ENCODE assay signal across 9 cellular contexts in the genomic region with DNA sequence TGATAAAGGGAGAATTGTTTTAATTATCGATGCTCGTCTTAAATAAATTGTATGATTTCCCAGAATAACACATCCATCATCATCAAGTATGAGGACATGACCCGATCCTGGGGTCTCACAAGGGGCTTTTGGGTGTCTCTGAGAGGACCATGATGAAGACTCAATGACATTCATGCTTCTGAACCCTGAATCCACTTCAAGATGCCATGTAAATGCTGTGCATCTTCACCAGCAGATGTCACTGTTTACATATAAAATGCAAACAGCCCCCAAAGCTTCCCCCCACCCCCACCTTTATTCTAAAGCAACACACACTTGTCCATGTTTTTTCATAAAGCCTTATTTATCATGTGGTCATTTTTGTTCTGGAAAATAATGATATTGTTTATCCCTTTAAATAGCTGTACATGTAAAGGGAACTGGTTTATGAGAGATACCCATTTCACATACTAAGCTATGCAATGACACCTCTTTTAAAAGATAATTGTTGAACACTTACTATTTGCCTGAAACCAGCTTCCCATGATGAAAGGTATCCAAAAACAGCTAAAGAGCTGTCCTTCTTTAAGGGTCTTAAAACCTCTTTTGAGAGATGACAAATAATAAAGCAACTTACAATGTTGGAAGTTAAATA.
DNase-seq lines count a peak whose midpoint lies in the region; ATAC-seq, FAIRE-seq and TF ChIP-seq lines count a peak whose summit lies in the region.
"Had no signal": no experiment of that assay in that cellular context is flagged by ENCODE, and none has a peak within 500 bp of the region (broad histone marks: within the 10 kb centered on the region; RNA-seq: fewer than 3 reads in every experiment).

No MANE protein-coding gene starts in this region.

- peak; percentile 66 to 75; a peak in 4 of 5 replicates for TF ChIP-seq RAD21 in A549 (conservative IDR thresholded peaks at IDR 0.05 in 1 of 2, IDR thresholded peaks at IDR 0.05 in 1 of 2)

- H3K9me3 ChIP-seq in A549 (no peaks in the 10 kb centered on the region), Peyer's patch (no peaks in the 10 kb centered on the region), sigmoid colon (no peaks in the 10 kb centered on the region)

- DNase-seq in A549 (ENCODE audit: low read depth in 1 of 2, low spot score in 1 of 2) (peak; percentile 6 to 29), GDM1 (lab: John Stamatoyannopoulos, UW) (peak; percentile 7), Peyer's patch (no peak), fibroblast of the conjunctiva (ENCODE audit: low read depth) (peak; percentile 22), sigmoid colon (no peak), T1000 (lab: John Stamatoyannopoulos, UW) (no peak), T-cell (no peak)
- DNase-seq in stimulated activated naive CD8-positive, alpha-beta T cell treated with anti-CD3 and anti-CD28 coated beads, Interleukin-15, amount 100 ng/mL, for 72 hours = no peak

- peak; percentile 50 for TF ChIP-seq CTCF in A549 (IDR thresholded peaks at IDR 0.05)
- peak in 5 of 6 experiments; percentile 15 to 54 (median 34) for TF ChIP-seq CTCF in Peyer's patch (IDR thresholded peaks at IDR 0.05)
- TF ChIP-seq CTCF in sigmoid colon (IDR thresholded peaks at IDR 0.05) = peak; percentile 40 to 79 (median 58)

- H3K4me3 ChIP-seq in A549 (no peak overlapping the region), Peyer's patch (no peak overlapping the region), sigmoid colon (no peak overlapping the region)

- H3K27me3 Mint-ChIP-seq in T-cell = peaks cover 3 to 4% of the 10 kb centered on the region in 2 donors
- peaks cover 9% of the 10 kb centered on the region for H3K27me3 Mint-ChIP-seq in stimulated activated naive CD8-positive, alpha-beta T cell treated with anti-CD3 and anti-CD28 coated beads, Interleukin-15, amount 100 ng/mL, for 72 hours
- H3K27me3 Mint-ChIP-seq: dendritic cell treated with granulocyte-macrophage colony-stimulating factor and Interleukin-4, amounts not matched to agents 40 ng/mL and 50 ng/mL, for 4 days had no signal

- no peak overlapping the region for H3K4me3 Mint-ChIP-seq in T-cell
- H3K4me3 Mint-ChIP-seq in stimulated activated naive CD8-positive, alpha-beta T cell treated with anti-CD3 and anti-CD28 coated beads, Interleukin-15, amount 100 ng/mL, for 72 hours = no peak overlapping the region
- H3K4me3 Mint-ChIP-seq: dendritic cell treated with granulocyte-macrophage colony-stimulating factor and Interleukin-4, amounts not matched to agents 40 ng/mL and 50 ng/mL, for 4 days had no signal

- ATAC-seq in A549 = peak in 1 of 2 experiments; percentile 49; a peak in 1 of 6 replicates
- no peak for ATAC-seq in T-cell (replicated peaks in 1 of 4)
- ATAC-seq in stimulated activated naive CD8-positive, alpha-beta T cell treated with anti-CD3 and anti-CD28 coated beads, Interleukin-15, amount 100 ng/mL, for 72 hours = no peak

- H3K4me1 Mint-ChIP-seq in T-cell = no peaks in the 10 kb centered on the region
- H3K4me1 Mint-ChIP-seq in stimulated activated naive CD8-positive, alpha-beta T cell treated with anti-CD3 and anti-CD28 coated beads, Interleukin-15, amount 100 ng/mL, for 72 hours = no peaks in the 10 kb centered on the region

- no peaks in the 10 kb centered on the region for H3K36me3 Mint-ChIP-seq in T-cell

- no peaks in the 10 kb centered on the region for H3K27me3 ChIP-seq in Peyer's patch
- no peaks in the 10 kb centered on the region for H3K27me3 ChIP-seq in sigmoid colon

- TF ChIP-seq EP300 in A549 (IDR thresholded peaks at IDR 0.05) (no peak), sigmoid colon (IDR thresholded peaks at IDR 0.05) (no peak)

- H3K27ac ChIP-seq in A549 = no peak overlapping the region
- H3K27ac ChIP-seq in Peyer's patch = no peak overlapping the region
- H3K27ac ChIP-seq in sigmoid colon = no peak overlapping the region

- FAIRE-seq in A549 (lab: Jason Lieb, UNC) = no peak

- H3K4me1 ChIP-seq in A549 = no peaks in the 10 kb centered on the region
- H3K4me1 ChIP-seq in Peyer's patch = no peaks in the 10 kb centered on the region
- H3K4me1 ChIP-seq in sigmoid colon = no peaks in the 10 kb centered on the region

- 2% methylated on average over 3 of the region's 3 CpGs for WGBS in A549 (ENCODE audit: missing lambda C conversion rate)
- 61 to 68% methylated on average over 3 of the region's 3 CpGs for WGBS in sigmoid colon, 2 donors

- H3K36me3 ChIP-seq in Peyer's patch (no peaks in the 10 kb centered on the region), sigmoid colon (no peaks in the 10 kb centered on the region)

- no peak overlapping the region for H3K27ac Mint-ChIP-seq in T-cell
- H3K27ac Mint-ChIP-seq in stimulated activated naive CD8-positive, alpha-beta T cell treated with anti-CD3 and anti-CD28 coated beads, Interleukin-15, amount 100 ng/mL, for 72 hours = no peak overlapping the region
- H3K27ac Mint-ChIP-seq: dendritic cell treated with granulocyte-macrophage colony-stimulating factor and Interleukin-4, amounts not matched to agents 40 ng/mL and 50 ng/mL, for 4 days had no signal

- no peaks in the 10 kb centered on the region for H3K9me3 Mint-ChIP-seq in T-cell
- H3K9me3 Mint-ChIP-seq in stimulated activated naive CD8-positive, alpha-beta T cell treated with anti-CD3 and anti-CD28 coated beads, Interleukin-15, amount 100 ng/mL, for 72 hours = no peaks in the 10 kb centered on the region

- TF ChIP-seq POLR2A in A549 (IDR thresholded peaks at IDR 0.05; ENCODE audit: low read length) (no peak), Peyer's patch (IDR thresholded peaks at IDR 0.05) (no peak), sigmoid colon (IDR thresholded peaks at IDR 0.05) (no peak)

- intact Hi-C loops in sigmoid colon (cut with DNase I) = loop anchor here (2.0 to 10.0 kb wide), 3 partner anchors 184 to 1356 kb away; a partner anchor contains a TSS

- H3K4me2 ChIP-seq in A549 = no peak overlapping the region

- CTCF ChIA-PET in A549 (lab: Yijun Ruan, JAX) = interaction anchor here (0.6 to 4.2 kb wide), 19 partner anchors 12 to 1994 kb away, joined by 3 to 19 read pairs (median 3); no protein-coding TSS in a partner anchor
- CTCF ChIA-PET in T-cell (lab: Charles Lee) = interaction anchor here (0.6 to 1.2 kb wide), 12 partner anchors 35 to 1851 kb away, joined by 3 to 12 read pairs (median 4); no protein-coding TSS in a partner anchor

- POLR2A ChIA-PET in A549 (lab: Yijun Ruan, JAX) = no interaction called here
- POLR2A ChIA-PET in T-cell (lab: Charles Lee) = no interaction called here

TF ChIP-seq in A549, 52 proteins besides CTCF, POLR2A, EP300 and RAD21:
- peak; percentile 59 for TF ChIP-seq SMC3 (IDR thresholded peaks at IDR 0.05)
- TF ChIP-seq ZNF302 (CRISPR knock-in tag; IDR thresholded peaks at IDR 0.05) = no peak
- TF ChIP-seq, protein P1, sequence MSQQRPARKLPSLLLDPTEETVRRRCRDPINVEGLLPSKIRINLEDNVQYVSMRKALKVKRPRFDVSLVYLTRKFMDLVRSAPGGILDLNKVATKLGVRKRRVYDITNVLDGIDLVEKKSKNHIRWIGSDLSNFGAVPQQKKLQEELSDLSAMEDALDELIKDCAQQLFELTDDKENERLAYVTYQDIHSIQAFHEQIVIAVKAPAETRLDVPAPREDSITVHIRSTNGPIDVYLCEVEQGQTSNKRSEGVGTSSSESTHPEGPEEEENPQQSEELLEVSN (IDR thresholded peaks at IDR 0.05; ENCODE audit: borderline replicate concordance, low read depth) = no peak
- no peak for TF ChIP-seq RNF2 (IDR thresholded peaks at IDR 0.05; ENCODE audit: borderline replicate concordance, low read depth)
- no peak for TF ChIP-seq RFX5 (IDR thresholded peaks at IDR 0.05)
- TF ChIP-seq BHLHE40 (IDR thresholded peaks at IDR 0.05; ENCODE audit: low read depth, low read length) = no peak

Comparison
In these comparisons a context has a peak if more than half of its experiments do, and no peak if none do; other contexts are left out.
1. DNase-seq: peak in A549 (2 of 2), GDM1 (single experiment) and fibroblast of the conjunctiva (single experiment); none in Peyer's patch (0 of 3), sigmoid colon (single experiment), T1000 (single experiment), T-cell (0 of 34) and stimulated activated naive CD8-positive, alpha-beta T cell treated with anti-CD3 and anti-CD28 coated beads, Interleukin-15, amount 100 ng/mL, for 72 hours (0 of 2).
2. Peak in every context shown above with its lines, with median percentiles within 50 percentile points of each other: CTCF ChIP-seq.